In genomic region chr16:2603165-2604015, GRCh38 we compare ENCODE assay signal across 8 cellular contexts.
DNase-seq lines count a peak whose midpoint lies in the region; ATAC-seq and TF ChIP-seq lines count a peak whose summit lies in the region.

No MANE protein-coding gene starts in this region.

- H3K4me3 Mint-ChIP-seq in activated B cell treated with CpG ODN at 0.5 μM for 24 hours, result peak overlapping the region; percentile 94

- TF ChIP-seq CTCF in activated B cell treated with CpG ODN at 0.5 μM for 24 hours (IDR thresholded peaks at IDR 0.05), result no peak

- H3K27ac Mint-ChIP-seq in activated B cell treated with CpG ODN at 0.5 μM for 24 hours, result peak overlapping the region; percentile 86

- DNase-seq in A172 (ENCODE audit: low spot score) (peak; percentile 96), NCI-H2227 (lab: John Stamatoyannopoulos, UW; ENCODE audit: unreplicated experiment) (peak; percentile 98), activated B cell treated with CpG ODN at 0.5 μM for 24 hours (peak; percentile 75), caudate nucleus (lab: John Stamatoyannopoulos, UW) (peak; percentile 57 to 97 (median 91)), inferior parietal cortex (ENCODE audit: extremely low spot score) (peak; percentile 99), smooth muscle cell of the brain vasculature (ENCODE audit: low read depth, low spot score) (peak; percentile 91)

- H3K9me3 Mint-ChIP-seq in activated B cell treated with CpG ODN at 0.5 μM for 24 hours, result no peaks in the 10 kb centered on the region

- peaks cover 23% of the 10 kb centered on the region for H3K36me3 Mint-ChIP-seq in activated B cell treated with CpG ODN at 0.5 μM for 24 hours (ENCODE audit: low read depth)

- CTCF ChIA-PET in activated B cell treated with CpG ODN at 0.5 μM for 24 hours (lab: Charles Lee), result no interaction called here

- ATAC-seq in GM18867 (IDR thresholded peaks at IDR 0.05; ENCODE audit: unreplicated experiment) (peak; percentile 59), HG03135 (IDR thresholded peaks at IDR 0.05; ENCODE audit: unreplicated experiment) (peak; percentile 61), activated B cell treated with CpG ODN at 0.5 μM for 24 hours (ENCODE audit: low read depth) (peak; percentile 47)

- intact Hi-C loops in activated B cell treated with CpG ODN at 0.5 μM for 24 hours (cut with micrococcal nuclease), result no loop called here

- POLR2A ChIA-PET in activated B cell treated with CpG ODN at 0.5 μM for 24 hours (lab: Charles Lee), result interaction anchor here (0.8 to 1.6 kb wide), 6 partner anchors 79 to 448 kb away, joined by 3 to 11 read pairs (median 4); partner anchors contain the start of genes AMDHD2, KCTD5, SRRM2 and TRAF7

- peak overlapping the region; percentile 75 for H3K27ac ChIP-seq in caudate nucleus (ENCODE audit: low read depth, low read length)

- peaks cover 27% of the 10 kb centered on the region for H3K4me1 Mint-ChIP-seq in activated B cell treated with CpG ODN at 0.5 μM for 24 hours

- no peaks in the 10 kb centered on the region for H3K27me3 Mint-ChIP-seq in activated B cell treated with CpG ODN at 0.5 μM for 24 hours

Comparison
In these comparisons a context has a peak if more than half of its experiments do, and no peak if none do; other contexts are left out.
1. Peak in every context shown above with its lines: DNase-seq, ATAC-seq and H3K27ac ChIP-seq.